ENCODE assay signal across 14 cellular contexts in genomic region chr2:121562269-121563176, GRCh38. TPM values are rescaled to one million over a fixed set of nuclear protein-coding genes. Genes with fewer than 3 reads are reported as not detected.
DNase-seq lines count a peak whose midpoint lies in the region; ATAC-seq and TF ChIP-seq lines count a peak whose summit lies in the region.
"Had no signal": no experiment of that assay in that cellular context is flagged by ENCODE, and none has a peak within 500 bp of the region (broad histone marks: within the 10 kb centered on the region; RNA-seq: fewer than 3 reads in every experiment).

No MANE protein-coding gene starts in this region.

- H3K27me3 ChIP-seq in mammary epithelial cell (ENCODE audit: insufficient read depth, low read length): no peaks in the 10 kb centered on the region

- intact Hi-C loops in mammary epithelial cell (cut with micrococcal nuclease) (no loop called here), MCF 10A (cut with micrococcal nuclease) (no loop called here)

- H3K36me3 Mint-ChIP-seq in MCF 10A (ENCODE audit: insufficient read depth, unreplicated experiment): no peaks in the 10 kb centered on the region
- H3K36me3 Mint-ChIP-seq in central memory CD8-positive, alpha-beta T cell (ENCODE audit: insufficient read depth): peaks cover 2% of the 10 kb centered on the region
- peaks cover 20% of the 10 kb centered on the region for H3K36me3 Mint-ChIP-seq in stimulated activated memory B cell treated with anti-CD40 and anti-IgM and Interleukin-4, amounts not matched to agents 10 μg/mL and 1 μg/mL and 100 μg/mL, for 72 hours

- WGBS in mammary epithelial cell (ENCODE audit: low coverage, missing lambda C conversion rate): 38% methylated on average over 4 of the region's 4 CpGs

- H2AFZ ChIP-seq in mammary epithelial cell (ENCODE audit: low read depth, low read length): peak overlapping the region; percentile 36

- H3K4me1 Mint-ChIP-seq in MCF 10A (ENCODE audit: insufficient read depth, unreplicated experiment): peaks cover 20% of the 10 kb centered on the region
- H3K4me1 Mint-ChIP-seq in central memory CD8-positive, alpha-beta T cell: peaks cover 67% of the 10 kb centered on the region
- peaks cover 44% of the 10 kb centered on the region for H3K4me1 Mint-ChIP-seq in stimulated activated memory B cell treated with anti-CD40 and anti-IgM and Interleukin-4, amounts not matched to agents 10 μg/mL and 1 μg/mL and 100 μg/mL, for 72 hours

- no peak overlapping the region for H3K4me3 ChIP-seq in mammary epithelial cell (replicated peaks in 1 of 3; ENCODE audit: insufficient read depth in 1 of 3, low read depth in 2 of 3, low read length in 3 of 3)

- peaks cover 76% of the 10 kb centered on the region for H3K79me2 ChIP-seq in mammary epithelial cell (ENCODE audit: insufficient read depth, low read length)

- dilution Hi-C loops in mammary epithelial cell (cut with HindIII; ENCODE audit: low sequenced_read_pairs): no loop called here

- BruUV-seq in mammary epithelial cell (replicated peaks; lab: Mats Ljungman, UMichigan) (no TSS peak), MCF 10A (replicated peaks; lab: Mats Ljungman, UMichigan) (no TSS peak)

- ATAC-seq in HG03139 (IDR thresholded peaks at IDR 0.05; ENCODE audit: unreplicated experiment) (peak; percentile 54), GM18870 (IDR thresholded peaks at IDR 0.05; ENCODE audit: unreplicated experiment) (no peak), omental fat pad (ENCODE audit: low FRiP score) (no peak)
- no peak for ATAC-seq in central memory CD8-positive, alpha-beta T cell (replicated peaks; ENCODE audit: extremely low read depth, poor library complexity, severe bottlenecking)
- ATAC-seq in stimulated activated memory B cell treated with anti-CD40 and anti-IgM and Interleukin-4, amounts not matched to agents 10 μg/mL and 1 μg/mL and 100 μg/mL, for 72 hours: no peak
- ATAC-seq: naive thymus-derived CD4-positive, alpha-beta T cell had no signal

- peak overlapping the region; percentile 44 for H3K27ac ChIP-seq in mammary epithelial cell (ENCODE audit: insufficient read depth, low read depth, low read length)

- no peak overlapping the region for H3K4me3 Mint-ChIP-seq in MCF 10A (ENCODE audit: unreplicated experiment)
- no peak overlapping the region for H3K4me3 Mint-ChIP-seq in central memory CD8-positive, alpha-beta T cell
- H3K4me3 Mint-ChIP-seq in stimulated activated memory B cell treated with anti-CD40 and anti-IgM and Interleukin-4, amounts not matched to agents 10 μg/mL and 1 μg/mL and 100 μg/mL, for 72 hours: no peak overlapping the region
- H3K4me3 Mint-ChIP-seq: T-helper 1 cell treated with Interleukin-12 subunit alpha and Interleukin-12 subunit beta and Interleukin-4 antibody, amounts not matched to agents 30 μg/mL and 1 μg/mL, for 36 hours had no signal

- H4K20me1 ChIP-seq in mammary epithelial cell (ENCODE audit: insufficient read depth, low read length): no peaks in the 10 kb centered on the region

- H3K9ac ChIP-seq in mammary epithelial cell (ENCODE audit: insufficient read depth, low read length): peak overlapping the region; percentile 19

- no peak overlapping the region for H3K27ac Mint-ChIP-seq in MCF 10A (ENCODE audit: low read depth, unreplicated experiment)
- H3K27ac Mint-ChIP-seq in central memory CD8-positive, alpha-beta T cell (ENCODE audit: low read depth): peak overlapping the region; percentile 52
- peak overlapping the region; percentile 71 for H3K27ac Mint-ChIP-seq in stimulated activated memory B cell treated with anti-CD40 and anti-IgM and Interleukin-4, amounts not matched to agents 10 μg/mL and 1 μg/mL and 100 μg/mL, for 72 hours
- H3K27ac Mint-ChIP-seq: T-helper 1 cell treated with Interleukin-12 subunit alpha and Interleukin-12 subunit beta and Interleukin-4 antibody, amounts not matched to agents 30 μg/mL and 1 μg/mL, for 36 hours had no signal

- in situ Hi-C loops in mammary epithelial cell (cut with MboI; ENCODE audit: low sequenced_read_pairs in 2 of 2): no loop called here

- no peaks in the 10 kb centered on the region for H3K36me3 ChIP-seq in mammary epithelial cell (ENCODE audit: insufficient read depth, low read length)

- H3K27me3 Mint-ChIP-seq in MCF 10A (ENCODE audit: insufficient read depth, unreplicated experiment): no peaks in the 10 kb centered on the region
- H3K27me3 Mint-ChIP-seq in central memory CD8-positive, alpha-beta T cell: no peaks in the 10 kb centered on the region
- no peaks in the 10 kb centered on the region for H3K27me3 Mint-ChIP-seq in stimulated activated memory B cell treated with anti-CD40 and anti-IgM and Interleukin-4, amounts not matched to agents 10 μg/mL and 1 μg/mL and 100 μg/mL, for 72 hours
- H3K27me3 Mint-ChIP-seq: naive thymus-derived CD4-positive, alpha-beta T cell had no signal

- H3K9me3 Mint-ChIP-seq in MCF 10A (ENCODE audit: unreplicated experiment): no peaks in the 10 kb centered on the region
- H3K9me3 Mint-ChIP-seq in central memory CD8-positive, alpha-beta T cell: no peaks in the 10 kb centered on the region
- H3K9me3 Mint-ChIP-seq in stimulated activated memory B cell treated with anti-CD40 and anti-IgM and Interleukin-4, amounts not matched to agents 10 μg/mL and 1 μg/mL and 100 μg/mL, for 72 hours: no peaks in the 10 kb centered on the region
- H3K9me3 Mint-ChIP-seq: T-helper 1 cell treated with Interleukin-12 subunit alpha and Interleukin-12 subunit beta and Interleukin-4 antibody, amounts not matched to agents 30 μg/mL and 1 μg/mL, for 36 hours had no signal

- H3K9me3 ChIP-seq in mammary epithelial cell (replicated peaks; ENCODE audit: insufficient read depth, low read length): no peaks in the 10 kb centered on the region

- CTCF ChIA-PET in mammary epithelial cell (lab: Charles Lee; ENCODE audit: low non-redundant PET): no interaction called here
- CTCF ChIA-PET in MCF 10A (lab: Yijun Ruan, JAX): interaction anchor here (0.5 to 1.1 kb wide), 4 partner anchors 69 to 265 kb away, joined by 3 to 4 read pairs (median 3); no protein-coding TSS in a partner anchor

- peak overlapping the region; percentile 43 for H3K4me2 ChIP-seq in mammary epithelial cell (ENCODE audit: insufficient read depth, low read depth, low read length)

- POLR2A ChIA-PET in MCF 10A (lab: Yijun Ruan, JAX): interaction anchor here (0.6 to 1.1 kb wide), 4 partner anchors 17 to 90 kb away, joined by 3 to 4 read pairs (median 4); partner anchors contain the start of genes CLASP1 and RNU4ATAC

- peaks cover 23% of the 10 kb centered on the region for H3K4me1 ChIP-seq in mammary epithelial cell (ENCODE audit: insufficient read depth, low read length)

- no peak for TF ChIP-seq CTCF in mammary epithelial cell (conservative IDR thresholded peaks at IDR 0.05 in 1 of 2, IDR thresholded peaks at IDR 0.05 in 1 of 2; ENCODE audit: extremely low read depth in 1 of 2, insufficient read depth in 1 of 2, low read depth in 1 of 2, low read length in 2 of 2)
- TF ChIP-seq CTCF in MCF 10A (IDR thresholded peaks at IDR 0.05; ENCODE audit: unreplicated experiment): no peak
- no peak for TF ChIP-seq CTCF in omental fat pad (IDR thresholded peaks at IDR 0.05)

- DNase-seq in mammary epithelial cell: no peak
- no peak for DNase-seq in MCF 10A (ENCODE audit: unreplicated experiment)
- DNase-seq in central memory CD8-positive, alpha-beta T cell (ENCODE audit: low spot score in 2 of 2): no peak
- DNase-seq in DMS153 (lab: John Stamatoyannopoulos, UW): no peak
- no peak for DNase-seq in omental fat pad (ENCODE audit: low spot score)
- DNase-seq: DND-41; naive thymus-derived CD4-positive, alpha-beta T cell; NCI-H1417 treated with DMSO at 0.1 percent for 48 hours; stimulated activated naive CD4-positive, alpha-beta T cell had no signal

RNA-seq across cellular contexts. Expression of gene RNU4ATAC, which starts 31.8 kb away (rescaled TPM):
- total RNA-seq in mammary epithelial cell: under 1 TPM in 1 of 2 donors, not detected in 1; under 0.01 TPM
- not detected for polyA plus RNA-seq in mammary epithelial cell
- polyA minus RNA-seq in mammary epithelial cell: not detected
- not detected in 2 replicates for total RNA-seq in MCF 10A (2022)
- not detected for total RNA-seq in omental fat pad
- total RNA-seq: epithelial cell of proximal tubule; naive thymus-derived CD4-positive, alpha-beta T cell had no signal
- polyA plus RNA-seq: naive thymus-derived CD4-positive, alpha-beta T cell had no signal
